In the genomic region with DNA sequence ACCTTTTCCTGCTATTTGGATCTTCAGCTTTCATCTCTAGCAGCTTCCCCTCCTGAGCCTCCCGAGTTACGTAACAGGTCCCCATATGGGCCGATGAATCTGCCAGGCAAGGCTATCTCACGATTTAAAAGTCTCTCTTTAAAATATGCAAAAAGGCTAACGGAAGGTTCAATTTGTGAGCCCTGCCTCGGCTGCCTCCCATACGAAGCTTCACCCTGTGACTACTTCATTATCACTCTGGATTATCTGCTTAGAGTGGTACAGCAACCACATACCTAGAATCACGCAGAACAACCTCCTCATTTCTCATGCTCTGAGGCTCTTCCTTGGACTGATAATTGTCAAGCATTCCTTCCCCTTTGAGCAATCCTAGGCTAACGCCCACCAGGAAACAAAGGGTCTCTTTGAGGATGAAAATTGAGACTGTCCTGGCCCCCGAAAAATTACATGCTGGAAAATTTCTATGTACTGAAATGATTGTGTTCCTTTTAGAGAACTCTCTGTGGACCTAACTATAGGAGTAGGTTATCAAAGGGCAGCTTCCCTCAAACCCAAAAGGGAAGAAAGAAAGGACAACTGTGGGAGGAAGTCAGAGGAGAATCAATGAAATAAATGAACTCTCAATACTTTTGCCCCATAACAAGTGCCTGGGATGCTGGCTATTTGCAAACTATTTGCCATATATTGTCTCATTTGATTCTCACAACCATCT, we compare ENCODE assay signal across 11 cellular contexts.
DNase-seq lines count a peak whose midpoint lies in the region; ATAC-seq and TF ChIP-seq lines count a peak whose summit lies in the region.
"Had no signal": no experiment of that assay in that cellular context is flagged by ENCODE, and none has a peak within 500 bp of the region (broad histone marks: within the 10 kb centered on the region; RNA-seq: fewer than 3 reads in every experiment).

No MANE protein-coding gene starts in this region.

- H3K4me1 ChIP-seq in adipocyte (ENCODE audit: control insufficient read depth, insufficient read depth, low read length) (peaks cover 27% of the 10 kb centered on the region), transverse colon (peaks cover 0 to 15% (median 3%) of the 10 kb centered on the region in 4 donors), left lung (peaks cover 0 to 58% of the 10 kb centered on the region in 2 donors)
- H3K4me1 ChIP-seq: gastrocnemius medialis had no signal

- H3K27ac ChIP-seq in transverse colon, result peak overlapping the region in 1 of 4 donors; percentile 26
- H3K27ac ChIP-seq in left lung, result peak overlapping the region in 1 of 2 donors; percentile 14
- H3K27ac ChIP-seq: cardiac muscle cell had no signal

- ATAC-seq in activated naive CD8-positive, alpha-beta T cell treated with anti-CD3 and anti-CD28 coated beads, Interleukin-2, amount 50 U/mL, for 24 hours, result no peak
- ATAC-seq in left lung, result no peak
- no peak for ATAC-seq in HG03520 (IDR thresholded peaks at IDR 0.05; ENCODE audit: unreplicated experiment)
- ATAC-seq in HG02840 (IDR thresholded peaks at IDR 0.05; ENCODE audit: low FRiP score, unreplicated experiment), result no peak

- no peak for TF ChIP-seq CTCF in transverse colon (IDR thresholded peaks at IDR 0.05)
- no peak for TF ChIP-seq CTCF in left lung (IDR thresholded peaks at IDR 0.05)

- peaks cover 54% of the 10 kb centered on the region for H3K4me1 Mint-ChIP-seq in activated naive CD8-positive, alpha-beta T cell treated with anti-CD3 and anti-CD28 coated beads, Interleukin-2, amount 50 U/mL, for 24 hours
- peaks cover 22% of the 10 kb centered on the region for H3K4me1 Mint-ChIP-seq in activated naive CD8-positive, alpha-beta T cell treated with anti-CD3 and anti-CD28 coated beads for 36 hours

- H3K9me3 Mint-ChIP-seq in activated naive CD8-positive, alpha-beta T cell treated with anti-CD3 and anti-CD28 coated beads, Interleukin-2, amount 50 U/mL, for 24 hours, result no peaks in the 10 kb centered on the region
- no peaks in the 10 kb centered on the region for H3K9me3 Mint-ChIP-seq in activated naive CD8-positive, alpha-beta T cell treated with anti-CD3 and anti-CD28 coated beads for 36 hours

- H3K9ac ChIP-seq in adipocyte (ENCODE audit: low read length), result peak overlapping the region; percentile 58

- H3K27ac Mint-ChIP-seq in activated naive CD8-positive, alpha-beta T cell treated with anti-CD3 and anti-CD28 coated beads, Interleukin-2, amount 50 U/mL, for 24 hours, result peak overlapping the region; percentile 11
- no peak overlapping the region for H3K27ac Mint-ChIP-seq in activated naive CD8-positive, alpha-beta T cell treated with anti-CD3 and anti-CD28 coated beads for 36 hours

- in situ Hi-C loops in transverse colon (cut with MboI; ENCODE audit: low pct_ligation_motif_present in 1 of 4, low pct_unique_long_range_greater_than_20kb in 1 of 4, low sequenced_read_pairs in 3 of 4), result no loop called here

- H3K9me3 ChIP-seq in adipocyte (ENCODE audit: control insufficient read depth, low read length), result no peaks in the 10 kb centered on the region
- no peaks in the 10 kb centered on the region for H3K9me3 ChIP-seq in transverse colon
- H3K9me3 ChIP-seq in left lung, result no peaks in the 10 kb centered on the region
- H3K9me3 ChIP-seq: gastrocnemius medialis had no signal

- TF ChIP-seq EP300 in transverse colon (IDR thresholded peaks at IDR 0.05; ENCODE audit: low read depth), result no peak

- WGBS in transverse colon (ENCODE audit: low coverage in 1 of 2), 2 donors, result 55 to 76% methylated on average over 8 to 10 of the region's 10 CpGs

- no peak for DNase-seq in activated naive CD8-positive, alpha-beta T cell treated with anti-CD3 and anti-CD28 coated beads, Interleukin-2, amount 50 U/mL, for 24 hours
- no peak for DNase-seq in activated naive CD8-positive, alpha-beta T cell treated with anti-CD3 and anti-CD28 coated beads for 36 hours
- DNase-seq in adipocyte (ENCODE audit: low read depth), result peak; percentile 33
- DNase-seq in inferior parietal cortex (ENCODE audit: extremely low spot score), result peak; percentile 76
- DNase-seq in transverse colon, result peak; percentile 14
- no peak for DNase-seq in left lung
- DNase-seq: stimulated activated CD4-positive, alpha-beta T cell treated with anti-CD3 and anti-CD28 coated beads, Interleukin-12 subunit alpha, Interleukin-12 subunit beta, amount 100 ng/mL, for 4 hours had no signal

- H3K36me3 Mint-ChIP-seq in activated naive CD8-positive, alpha-beta T cell treated with anti-CD3 and anti-CD28 coated beads, Interleukin-2, amount 50 U/mL, for 24 hours (ENCODE audit: low read depth), result no peaks in the 10 kb centered on the region
- H3K36me3 Mint-ChIP-seq in activated naive CD8-positive, alpha-beta T cell treated with anti-CD3 and anti-CD28 coated beads for 36 hours, result no peaks in the 10 kb centered on the region

- TF ChIP-seq POLR2A in transverse colon (IDR thresholded peaks at IDR 0.05), result no peak

- H3K36me3 ChIP-seq in adipocyte (ENCODE audit: control insufficient read depth, insufficient read depth, low read length, severe bottlenecking) (no peaks in the 10 kb centered on the region), transverse colon (no peaks in the 10 kb centered on the region), left lung (no peaks in the 10 kb centered on the region)
- H3K36me3 ChIP-seq: cardiac muscle cell, gastrocnemius medialis had no signal

- intact Hi-C loops in transverse colon (cut with DNase I; ENCODE audit: low total_unique reads) (no loop called here), left lung (cut with DNase I) (no loop called here)

- H3K4me3 Mint-ChIP-seq in activated naive CD8-positive, alpha-beta T cell treated with anti-CD3 and anti-CD28 coated beads, Interleukin-2, amount 50 U/mL, for 24 hours, result no peak overlapping the region
- no peak overlapping the region for H3K4me3 Mint-ChIP-seq in activated naive CD8-positive, alpha-beta T cell treated with anti-CD3 and anti-CD28 coated beads for 36 hours

- no peaks in the 10 kb centered on the region for H3K27me3 Mint-ChIP-seq in activated naive CD8-positive, alpha-beta T cell treated with anti-CD3 and anti-CD28 coated beads, Interleukin-2, amount 50 U/mL, for 24 hours
- H3K27me3 Mint-ChIP-seq in activated naive CD8-positive, alpha-beta T cell treated with anti-CD3 and anti-CD28 coated beads for 36 hours, result no peaks in the 10 kb centered on the region

- H3K27me3 ChIP-seq in adipocyte (replicated peaks; ENCODE audit: control insufficient read depth, insufficient read depth, low read length) (no peaks in the 10 kb centered on the region), transverse colon (no peaks in the 10 kb centered on the region), left lung (no peaks in the 10 kb centered on the region)
- H3K27me3 ChIP-seq: cardiac muscle cell, gastrocnemius medialis had no signal

- peak overlapping the region; percentile 62 for H3K4me3 ChIP-seq in adipocyte (ENCODE audit: low read length)
- H3K4me3 ChIP-seq in transverse colon, result no peak overlapping the region
- H3K4me3 ChIP-seq in left lung, result no peak overlapping the region
- H3K4me3 ChIP-seq: cardiac muscle cell, gastrocnemius medialis had no signal

Comparison
In these comparisons a context has a peak if more than half of its experiments do, and no peak if none do; other contexts are left out.
1. DNase-seq: peak in adipocyte (single experiment), inferior parietal cortex (single experiment) and transverse colon (single experiment); none in activated naive CD8-positive, alpha-beta T cell treated with anti-CD3 and anti-CD28 coated beads, Interleukin-2, amount 50 U/mL, for 24 hours (single experiment), activated naive CD8-positive, alpha-beta T cell treated with anti-CD3 and anti-CD28 coated beads for 36 hours (single experiment) and left lung (0 of 2).